13 cellular contexts compared by ENCODE assay signal in genomic region chr22:38694945-38695344, GRCh38. TPM values are rescaled to one million over a fixed set of nuclear protein-coding genes. Genes with fewer than 3 reads are reported as not detected.
A peak's percentile ranks its signal among the peaks of the same experiment; 100 is the strongest.
DNase-seq lines count a peak whose midpoint lies in the region; ATAC-seq and TF ChIP-seq lines count a peak whose summit lies in the region.
"Had no signal": no experiment of that assay in that cellular context is flagged by ENCODE, and none has a peak within 500 bp of the region (broad histone marks: within the 10 kb centered on the region; RNA-seq: fewer than 3 reads in every experiment).

No MANE protein-coding gene starts in this region.

- no peak for DNase-seq in activated naive CD4-positive, alpha-beta T cell treated with Interleukin-2 at 50 U/mL for 16 hours
- DNase-seq in activated naive CD8-positive, alpha-beta T cell treated with anti-CD3 and anti-CD28 coated beads, Interleukin-2, amount 10 ng/mL, durations not matched to agents 7 days and 5 days, result no peak
- DNase-seq in kidney tubule cell (ENCODE audit: low spot score) (peak; percentile 64), GM13976 (ENCODE audit: low spot score) (no peak), T-cell (no peak), NCI-H2171 treated with DMSO at 0.1 percent for 48 hours (lab: John Stamatoyannopoulos, UW) (no peak)
- DNase-seq: anterior cingulate cortex; foreskin keratinocyte; H9; stimulated activated CD4-positive, alpha-beta T cell treated with anti-CD3 and anti-CD28 coated beads, Interleukin-4, amount 100 ng/mL, for 24 hours had no signal

- H3K4me1 Mint-ChIP-seq in activated naive CD4-positive, alpha-beta T cell treated with anti-CD3 and anti-CD28 coated beads, Interleukin-2, amount 50 U/mL, for 24 hours, result peaks cover 75% of the 10 kb centered on the region
- peaks cover 51% of the 10 kb centered on the region for H3K4me1 Mint-ChIP-seq in activated naive CD8-positive, alpha-beta T cell treated with anti-CD3 and anti-CD28 coated beads, Interleukin-2, amount 10 ng/mL, durations not matched to agents 7 days and 5 days
- peaks cover 53 to 69% (median 69%) of the 10 kb centered on the region in 3 donors for H3K4me1 Mint-ChIP-seq in T-cell

- H3K4me3 Mint-ChIP-seq in activated naive CD4-positive, alpha-beta T cell treated with anti-CD3 and anti-CD28 coated beads, Interleukin-2, amount 50 U/mL, for 24 hours, result no peak overlapping the region
- H3K4me3 Mint-ChIP-seq in activated naive CD8-positive, alpha-beta T cell treated with anti-CD3 and anti-CD28 coated beads, Interleukin-2, amount 10 ng/mL, durations not matched to agents 7 days and 5 days, result no peak overlapping the region
- no peak overlapping the region for H3K4me3 Mint-ChIP-seq in T-cell
- H3K4me3 Mint-ChIP-seq: H9 had no signal

- CTCF ChIA-PET in T-cell (lab: Charles Lee), result no interaction called here

- ATAC-seq in activated naive CD8-positive, alpha-beta T cell treated with anti-CD3 and anti-CD28 coated beads, Interleukin-2, amount 10 ng/mL, durations not matched to agents 7 days and 5 days (ENCODE audit: low read depth), result no peak
- ATAC-seq in HG02973 (IDR thresholded peaks at IDR 0.05; ENCODE audit: unreplicated experiment) (no peak), T-cell (replicated peaks in 1 of 4) (no peak)
- ATAC-seq: foreskin keratinocyte, sciatic nerve had no signal

- in situ Hi-C loops in GM13976 (cut with MboI; ENCODE audit: low sequenced_read_pairs, unreplicated experiment), result no loop called here

- H3K27me3 Mint-ChIP-seq in activated naive CD4-positive, alpha-beta T cell treated with anti-CD3 and anti-CD28 coated beads, Interleukin-2, amount 50 U/mL, for 24 hours, result no peaks in the 10 kb centered on the region
- H3K27me3 Mint-ChIP-seq in activated naive CD8-positive, alpha-beta T cell treated with anti-CD3 and anti-CD28 coated beads, Interleukin-2, amount 10 ng/mL, durations not matched to agents 7 days and 5 days, result no peaks in the 10 kb centered on the region
- H3K27me3 Mint-ChIP-seq in T-cell, result no peaks in the 10 kb centered on the region

- H3K27ac Mint-ChIP-seq in activated naive CD4-positive, alpha-beta T cell treated with anti-CD3 and anti-CD28 coated beads, Interleukin-2, amount 50 U/mL, for 24 hours, result peak overlapping the region; percentile 83
- peak overlapping the region; percentile 60 for H3K27ac Mint-ChIP-seq in activated naive CD8-positive, alpha-beta T cell treated with anti-CD3 and anti-CD28 coated beads, Interleukin-2, amount 10 ng/mL, durations not matched to agents 7 days and 5 days
- peak overlapping the region in 1 of 2 donors; percentile 31 for H3K27ac Mint-ChIP-seq in T-cell
- H3K27ac Mint-ChIP-seq: H9 had no signal

- POLR2A ChIA-PET in activated naive CD8-positive, alpha-beta T cell treated with anti-CD3 and anti-CD28 coated beads, Interleukin-2, amount 10 ng/mL, durations not matched to agents 7 days and 5 days (lab: Charles Lee), result interaction anchor here (0.5 to 4.1 kb wide), 4 partner anchors 9 to 13 kb away, joined by 3 to 13 read pairs (median 4); partner anchors contain the start of genes GTPBP1 and TOMM22
- POLR2A ChIA-PET in T-cell (lab: Charles Lee), result interaction anchor here (0.6 to 1.4 kb wide), 3 partner anchors 9 to 393 kb away, joined by 3 to 6 read pairs (median 4); no protein-coding TSS in a partner anchor

- H3K36me3 Mint-ChIP-seq in activated naive CD4-positive, alpha-beta T cell treated with anti-CD3 and anti-CD28 coated beads, Interleukin-2, amount 50 U/mL, for 24 hours, result peaks cover 12% of the 10 kb centered on the region
- H3K36me3 Mint-ChIP-seq in activated naive CD8-positive, alpha-beta T cell treated with anti-CD3 and anti-CD28 coated beads, Interleukin-2, amount 10 ng/mL, durations not matched to agents 7 days and 5 days, result peaks cover 30% of the 10 kb centered on the region
- H3K36me3 Mint-ChIP-seq in T-cell, result peaks cover 42% of the 10 kb centered on the region

- H3K9me3 Mint-ChIP-seq in activated naive CD4-positive, alpha-beta T cell treated with anti-CD3 and anti-CD28 coated beads, Interleukin-2, amount 50 U/mL, for 24 hours, result no peaks in the 10 kb centered on the region
- H3K9me3 Mint-ChIP-seq in activated naive CD8-positive, alpha-beta T cell treated with anti-CD3 and anti-CD28 coated beads, Interleukin-2, amount 10 ng/mL, durations not matched to agents 7 days and 5 days, result no peaks in the 10 kb centered on the region
- H3K9me3 Mint-ChIP-seq in T-cell, result no peaks in the 10 kb centered on the region
- H3K9me3 Mint-ChIP-seq: H9 had no signal

- TF ChIP-seq CTCF in GM13976 (IDR thresholded peaks at IDR 0.05; ENCODE audit: borderline replicate concordance, control extremely low read depth, extremely low read depth, insufficient read depth, missing control alignments), result no peak

RNA-seq across cellular contexts. Expression of gene JOSD1, which starts 5.8 kb away (rescaled TPM):
- total RNA-seq in activated naive CD8-positive, alpha-beta T cell treated with anti-CD3 and anti-CD28 coated beads, Interleukin-2, amount 10 ng/mL, durations not matched to agents 7 days and 5 days, result 10 to 100 TPM; 59.1 to 61.6 TPM
- 100 to 1,000 TPM in 2 of 5 donors, 10 to 100 TPM in 3; 78.4 to 164 (median 83.5) TPM for total RNA-seq in T-cell

RNA-seq across cellular contexts. Expression of gene GTPBP1, which starts 10.8 kb away (rescaled TPM):
- total RNA-seq in activated naive CD8-positive, alpha-beta T cell treated with anti-CD3 and anti-CD28 coated beads, Interleukin-2, amount 10 ng/mL, durations not matched to agents 7 days and 5 days, result 10 to 100 TPM; 98.6 TPM
- 100 to 1,000 TPM in 2 of 5 donors, 10 to 100 TPM in 3; 79.1 to 229 (median 83.3) TPM for total RNA-seq in T-cell

RNA-seq across cellular contexts. Expression of gene TOMM22, which starts 13.2 kb away (rescaled TPM):
- 10 to 100 TPM; 58.7 to 60.4 TPM for total RNA-seq in activated naive CD8-positive, alpha-beta T cell treated with anti-CD3 and anti-CD28 coated beads, Interleukin-2, amount 10 ng/mL, durations not matched to agents 7 days and 5 days
- total RNA-seq in T-cell, result 10 to 100 TPM; 52.4 to 58.1 (median 53.3) TPM

RNA-seq across cellular contexts. Expression of gene CBY1, which starts 38.5 kb away (rescaled TPM):
- 10 to 100 TPM; 20.1 to 22.4 TPM for total RNA-seq in activated naive CD8-positive, alpha-beta T cell treated with anti-CD3 and anti-CD28 coated beads, Interleukin-2, amount 10 ng/mL, durations not matched to agents 7 days and 5 days
- total RNA-seq in T-cell, result 10 to 100 TPM; 10.3 to 32.0 (median 27.8) TPM

RNA-seq across cellular contexts. Expression of gene FAM227A, which starts 38.8 kb away (rescaled TPM):
- total RNA-seq in activated naive CD8-positive, alpha-beta T cell treated with anti-CD3 and anti-CD28 coated beads, Interleukin-2, amount 10 ng/mL, durations not matched to agents 7 days and 5 days, result under 1 TPM; 0.23 to 0.36 TPM
- 1 to 10 TPM in 1 of 5 donors, under 1 TPM in 3, not detected in 1; 0.06 to 1.1 (median 0.41) TPM for total RNA-seq in T-cell
